1 cellular context compared by ENCODE assay signal in genomic region chr7:155456517-155456771, GRCh38.
TF ChIP-seq lines count a peak whose summit lies in the region.

No MANE protein-coding gene starts in this region.

TF ChIP-seq in WTC11, 78 proteins besides CTCF, POLR2A, EP300 and RAD21 (continued from another document):
- no peak for TF ChIP-seq AFF4 (CRISPR knock-in tag; IDR thresholded peaks at IDR 0.05; ENCODE audit: borderline replicate concordance)
- no peak for TF ChIP-seq ZNF138 (CRISPR knock-in tag; conservative IDR thresholded peaks at IDR 0.05)
- TF ChIP-seq NR3C1 (CRISPR knock-in tag; conservative IDR thresholded peaks at IDR 0.05; ENCODE audit: low read depth), result no peak
- no peak for TF ChIP-seq ATF1 (CRISPR knock-in tag; IDR thresholded peaks at IDR 0.05)
- TF ChIP-seq NR1H2 (CRISPR knock-in tag; IDR thresholded peaks at IDR 0.05), result no peak
- no peak for TF ChIP-seq ZBTB21 (CRISPR knock-in tag; IDR thresholded peaks at IDR 0.05; ENCODE audit: borderline replicate concordance)
- no peak for TF ChIP-seq NFATC4 (CRISPR knock-in tag; IDR thresholded peaks at IDR 0.05)
- TF ChIP-seq ATF3 (CRISPR knock-in tag; conservative IDR thresholded peaks at IDR 0.05), result no peak
- TF ChIP-seq FOXP4 (CRISPR knock-in tag; IDR thresholded peaks at IDR 0.05), result no peak
- TF ChIP-seq MAX (CRISPR knock-in tag; IDR thresholded peaks at IDR 0.05), result no peak
